Comparison of ENCODE assay signal across 1 cellular context in the genomic region with DNA sequence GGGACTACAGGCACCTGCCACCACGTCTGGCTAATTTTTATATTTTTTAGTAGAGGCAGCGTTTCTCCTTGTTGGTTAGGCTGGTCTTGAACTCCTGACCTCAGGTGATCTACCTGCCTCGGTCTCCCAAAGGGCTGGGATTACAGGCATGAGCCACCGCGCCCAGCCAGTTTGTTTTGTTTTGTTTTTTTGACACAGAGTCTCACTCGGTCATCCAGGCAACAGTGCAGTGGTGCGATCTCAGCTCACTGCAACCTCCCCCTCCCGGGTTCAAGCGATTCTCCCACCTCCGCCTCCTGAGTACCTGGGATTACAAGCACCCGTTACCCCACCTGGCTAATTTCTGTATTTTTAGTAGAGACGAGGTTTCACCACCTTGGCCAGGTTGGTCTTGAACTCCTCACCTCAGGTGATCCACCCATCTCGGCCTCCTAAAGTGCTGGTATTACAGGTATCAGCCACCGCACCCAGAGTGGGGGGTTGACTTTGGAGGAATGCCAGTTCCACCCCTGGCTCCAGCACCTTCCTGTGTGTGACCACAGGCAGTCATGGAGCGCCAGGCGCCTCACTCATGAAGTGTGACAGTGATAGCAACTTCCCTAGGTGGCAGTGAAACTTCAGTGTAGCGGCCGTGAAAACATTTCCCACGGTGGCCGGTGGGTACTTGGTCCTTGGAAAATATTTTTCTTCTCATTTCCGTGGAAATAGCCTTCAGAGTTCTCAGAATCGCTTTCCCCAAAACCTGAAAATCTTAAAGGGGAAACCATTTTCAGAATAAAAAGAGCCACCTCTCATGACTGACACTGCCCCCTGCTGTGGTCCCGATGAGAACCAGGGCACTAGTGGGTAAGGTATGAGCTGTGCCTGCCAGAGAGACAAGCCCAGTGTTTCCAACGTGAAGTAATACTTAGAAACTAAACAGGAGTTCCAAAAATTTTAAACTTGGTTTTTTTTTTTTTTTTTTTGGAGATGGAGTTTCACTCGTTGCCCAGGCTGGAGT.
TF ChIP-seq lines count a peak whose summit lies in the region.

No MANE protein-coding gene starts in this region.

TF ChIP-seq in HEK293, 187 proteins besides CTCF, POLR2A, EP300 and RAD21 (continued from another document):
- TF ChIP-seq KLF16 (tag by site-specific recombination; IDR thresholded peaks at IDR 0.05): 0 out of 2 replicates have a peak, but pooled peaks have one; percentile 31
- TF ChIP-seq, protein P1, sequence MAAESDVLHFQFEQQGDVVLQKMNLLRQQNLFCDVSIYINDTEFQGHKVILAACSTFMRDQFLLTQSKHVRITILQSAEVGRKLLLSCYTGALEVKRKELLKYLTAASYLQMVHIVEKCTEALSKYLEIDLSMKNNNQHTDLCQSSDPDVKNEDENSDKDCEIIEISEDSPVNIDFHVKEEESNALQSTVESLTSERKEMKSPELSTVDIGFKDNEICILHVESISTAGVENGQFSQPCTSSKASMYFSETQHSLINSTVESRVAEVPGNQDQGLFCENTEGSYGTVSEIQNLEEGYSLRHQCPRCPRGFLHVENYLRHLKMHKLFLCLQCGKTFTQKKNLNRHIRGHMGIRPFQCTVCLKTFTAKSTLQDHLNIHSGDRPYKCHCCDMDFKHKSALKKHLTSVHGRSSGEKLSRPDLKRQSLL (tag by site-specific recombination; IDR thresholded peaks at IDR 0.05): peak; percentile 98; the same call in 1 of the 2 replicates
- TF ChIP-seq, protein P2, sequence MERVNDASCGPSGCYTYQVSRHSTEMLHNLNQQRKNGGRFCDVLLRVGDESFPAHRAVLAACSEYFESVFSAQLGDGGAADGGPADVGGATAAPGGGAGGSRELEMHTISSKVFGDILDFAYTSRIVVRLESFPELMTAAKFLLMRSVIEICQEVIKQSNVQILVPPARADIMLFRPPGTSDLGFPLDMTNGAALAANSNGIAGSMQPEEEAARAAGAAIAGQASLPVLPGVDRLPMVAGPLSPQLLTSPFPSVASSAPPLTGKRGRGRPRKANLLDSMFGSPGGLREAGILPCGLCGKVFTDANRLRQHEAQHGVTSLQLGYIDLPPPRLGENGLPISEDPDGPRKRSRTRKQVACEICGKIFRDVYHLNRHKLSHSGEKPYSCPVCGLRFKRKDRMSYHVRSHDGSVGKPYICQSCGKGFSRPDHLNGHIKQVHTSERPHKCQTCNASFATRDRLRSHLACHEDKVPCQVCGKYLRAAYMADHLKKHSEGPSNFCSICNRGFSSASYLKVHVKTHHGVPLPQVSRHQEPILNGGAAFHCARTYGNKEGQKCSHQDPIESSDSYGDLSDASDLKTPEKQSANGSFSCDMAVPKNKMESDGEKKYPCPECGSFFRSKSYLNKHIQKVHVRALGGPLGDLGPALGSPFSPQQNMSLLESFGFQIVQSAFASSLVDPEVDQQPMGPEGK (tag by site-specific recombination; IDR thresholded peaks at IDR 0.05): 0 out of 2 replicates have a peak, but pooled peaks have one; percentile 27
- TF ChIP-seq, protein P3, sequence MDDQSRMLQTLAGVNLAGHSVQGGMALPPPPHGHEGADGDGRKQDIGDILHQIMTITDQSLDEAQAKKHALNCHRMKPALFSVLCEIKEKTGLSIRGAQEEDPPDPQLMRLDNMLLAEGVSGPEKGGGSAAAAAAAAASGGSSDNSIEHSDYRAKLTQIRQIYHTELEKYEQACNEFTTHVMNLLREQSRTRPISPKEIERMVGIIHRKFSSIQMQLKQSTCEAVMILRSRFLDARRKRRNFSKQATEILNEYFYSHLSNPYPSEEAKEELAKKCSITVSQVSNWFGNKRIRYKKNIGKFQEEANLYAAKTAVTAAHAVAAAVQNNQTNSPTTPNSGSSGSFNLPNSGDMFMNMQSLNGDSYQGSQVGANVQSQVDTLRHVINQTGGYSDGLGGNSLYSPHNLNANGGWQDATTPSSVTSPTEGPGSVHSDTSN (CRISPR knock-in tag; IDR thresholded peaks at IDR 0.05): no peak
- TF ChIP-seq ZIC2 (tag by site-specific recombination; IDR thresholded peaks at IDR 0.05): peak; percentile 72
- 0 out of 2 replicates have a peak, but pooled peaks have one; percentile 38 for TF ChIP-seq ZNF423 (tag by site-specific recombination; IDR thresholded peaks at IDR 0.05)
